16 cellular contexts compared by ENCODE assay signal in genomic region chr1:8739377-8739776, GRCh38.
DNase-seq lines count a peak whose midpoint lies in the region; ATAC-seq and TF ChIP-seq lines count a peak whose summit lies in the region.
"Had no signal": no experiment of that assay in that cellular context is flagged by ENCODE, and none has a peak within 500 bp of the region (broad histone marks: within the 10 kb centered on the region; RNA-seq: fewer than 3 reads in every experiment).

No MANE protein-coding gene starts in this region.

- no peak overlapping the region for H3K4me3 Mint-ChIP-seq in neural crest cell
- H3K4me3 Mint-ChIP-seq: brain had no signal

- H3K27ac Mint-ChIP-seq in neural crest cell (ENCODE audit: unreplicated experiment), result no peak overlapping the region

- H3K4me3 ChIP-seq in brain microvascular endothelial cell (ENCODE audit: low read depth, low read length), result no peak overlapping the region
- H3K4me3 ChIP-seq in left lung, result no peak overlapping the region
- H3K4me3 ChIP-seq: A549, right lobe of liver, thoracic aorta had no signal

- intact Hi-C loops in left lung (cut with DNase I), result no loop called here

- H3K4me1 Mint-ChIP-seq in neural crest cell, result peaks cover 11% of the 10 kb centered on the region

- ATAC-seq in left lung, result no peak
- ATAC-seq: A549 had no signal

- peaks cover 4% of the 10 kb centered on the region for H3K9me3 Mint-ChIP-seq in neural crest cell

- no peaks in the 10 kb centered on the region for H3K27me3 Mint-ChIP-seq in neural crest cell (ENCODE audit: low read depth)
- H3K27me3 Mint-ChIP-seq: brain had no signal

- TF ChIP-seq CTCF in brain microvascular endothelial cell (IDR thresholded peaks at IDR 0.05; ENCODE audit: low read depth, low read length, missing control alignments) (peak; percentile 18), neural crest cell (conservative IDR thresholded peaks at IDR 0.05) (peak; percentile 23), RWPE1 (conservative IDR thresholded peaks at IDR 0.05; ENCODE audit: low read depth) (no peak), left lung (IDR thresholded peaks at IDR 0.05) (no peak)

- in situ Hi-C loops in brain microvascular endothelial cell (cut with HindIII; ENCODE audit: low pct_ligation_motif_present, low sequenced_read_pairs), result no loop called here

- H3K27me3 ChIP-seq in brain microvascular endothelial cell (replicated peaks), result no peaks in the 10 kb centered on the region
- no peaks in the 10 kb centered on the region for H3K27me3 ChIP-seq in left lung
- H3K27me3 ChIP-seq: right lobe of liver had no signal

- no peaks in the 10 kb centered on the region for H3K4me1 ChIP-seq in left lung

- peaks cover 14% of the 10 kb centered on the region for H3K36me3 Mint-ChIP-seq in neural crest cell (ENCODE audit: low read depth)

- peak; percentile 8 for DNase-seq in NCI-H146 (lab: John Stamatoyannopoulos, UW)
- DNase-seq in NCI-H146 treated with DMSO at 0.1 percent for 48 hours (lab: John Stamatoyannopoulos, UW; ENCODE audit: unreplicated experiment), result no peak
- peak; percentile 52 to 57 for DNase-seq in Kasumi-1 (lab: John Stamatoyannopoulos, UW)
- DNase-seq in brain microvascular endothelial cell, result no peak
- no peak for DNase-seq in neural crest cell (ENCODE audit: low read depth, low spot score)
- DNase-seq in RWPE1 (ENCODE audit: low spot score), result no peak
- no peak for DNase-seq in left lung
- DNase-seq in kidney glomerular epithelial cell (lab: John Stamatoyannopoulos, UW), result no peak
- DNase-seq: activated naive CD4-positive, alpha-beta T cell treated with anti-CD3 and anti-CD28 coated beads, Interleukin-2, amount 50 U/mL, for 16 hours; NCI-H1694; OCI-M1; right lobe of liver; stimulated activated CD8-positive, alpha-beta memory T cell treated with anti-CD3 and anti-CD28 coated beads, Interleukin-4, amount 100 ng/mL, for 48 hours had no signal

- no peak overlapping the region for H3K27ac ChIP-seq in brain microvascular endothelial cell
- H3K27ac ChIP-seq in RWPE1, result no peak overlapping the region
- no peak overlapping the region for H3K27ac ChIP-seq in left lung
- H3K27ac ChIP-seq: A549, right lobe of liver, thoracic aorta had no signal

- H3K36me3 ChIP-seq in brain microvascular endothelial cell (replicated peaks), result no peaks in the 10 kb centered on the region
- no peaks in the 10 kb centered on the region for H3K36me3 ChIP-seq in left lung
- H3K36me3 ChIP-seq: right lobe of liver, thoracic aorta had no signal

- POLR2A ChIA-PET in RWPE1 (lab: Yijun Ruan, JAX; ENCODE audit: low non-redundant PET), result no interaction called here

- H3K9me3 ChIP-seq in left lung, result peaks cover 0 to 6% of the 10 kb centered on the region in 2 donors
- H3K9me3 ChIP-seq: right lobe of liver, thoracic aorta had no signal

- CTCF ChIA-PET in RWPE1 (lab: Yijun Ruan, JAX), result no interaction called here

Comparison
In these comparisons a context has a peak if more than half of its experiments do, and no peak if none do; other contexts are left out.
1. DNase-seq: peak in NCI-H146 (single experiment) and Kasumi-1 (2 of 2); none in NCI-H146 treated with DMSO at 0.1 percent for 48 hours (single experiment), brain microvascular endothelial cell (single experiment), neural crest cell (single experiment), RWPE1 (single experiment), left lung (0 of 2) and kidney glomerular epithelial cell (single experiment).
2. CTCF ChIP-seq: peak in brain microvascular endothelial cell (single experiment) and neural crest cell (single experiment); none in RWPE1 (single experiment) and left lung (0 of 2).